ENCODE assay signal across 19 cellular contexts in genomic region chr10:108014902-108015177, GRCh38.
DNase-seq lines count a peak whose midpoint lies in the region; ATAC-seq and TF ChIP-seq lines count a peak whose summit lies in the region.
"Had no signal": no experiment of that assay in that cellular context is flagged by ENCODE, and none has a peak within 500 bp of the region (broad histone marks: within the 10 kb centered on the region; RNA-seq: fewer than 3 reads in every experiment).

No MANE protein-coding gene starts in this region.

- no peak for DNase-seq in smooth muscle cell (lab: John Stamatoyannopoulos, UW; ENCODE audit: unreplicated experiment)
- no peak for DNase-seq in RWPE1 (ENCODE audit: low spot score)
- no peak for DNase-seq in NCI-H187 treated with DMSO at 0.1 percent for 48 hours (lab: John Stamatoyannopoulos, UW)
- DNase-seq in AG08396 (ENCODE audit: low spot score) = no peak
- DNase-seq: activated CD4-positive, CD25-positive, alpha-beta regulatory T cell; activated CD8-positive, alpha-beta memory T cell treated with anti-CD3 and anti-CD28 coated beads, Interleukin-2, amount 50 U/mL, for 48 hours; activated naive CD8-positive, alpha-beta T cell treated with anti-CD3 and anti-CD28 coated beads, Interleukin-2, amount 10 ng/mL, durations not matched to agents 7 days and 5 days; glutamatergic neuron; KG1; NCI-H1436 treated with DMSO at 0.1 percent for 48 hours; NCI-H524 treated with DMSO at 0.1 percent for 48 hours; stimulated activated naive CD8-positive, alpha-beta T cell treated with anti-CD3 and anti-CD28 coated beads, Interleukin-15, amount 100 ng/mL, for 72 hours had no signal

- no peaks in the 10 kb centered on the region for H3K9me3 ChIP-seq in smooth muscle cell (replicated peaks; ENCODE audit: low read depth)
- H3K9me3 ChIP-seq: BLaER1 had no signal

- H3K4me3 ChIP-seq in smooth muscle cell = no peak overlapping the region
- H3K4me3 ChIP-seq: BLaER1, right atrium auricular region had no signal

- H3K4me1 ChIP-seq in smooth muscle cell (ENCODE audit: low read depth) = no peaks in the 10 kb centered on the region
- H3K4me1 ChIP-seq: BLaER1, right atrium auricular region had no signal

- H2AFZ ChIP-seq in smooth muscle cell (ENCODE audit: low read depth) = no peak overlapping the region

- H3K4me2 ChIP-seq in smooth muscle cell = no peak overlapping the region
- H3K4me2 ChIP-seq: BLaER1 had no signal

- CTCF ChIA-PET in RWPE1 (lab: Yijun Ruan, JAX) = no interaction called here

- POLR2A ChIA-PET in RWPE1 (lab: Yijun Ruan, JAX; ENCODE audit: low non-redundant PET) = no interaction called here

- WGBS in smooth muscle cell (ENCODE audit: low lambda C conversion rate) = 85% methylated on average over 1 of the region's 1 CpG

- no peaks in the 10 kb centered on the region for H3K36me3 ChIP-seq in smooth muscle cell (ENCODE audit: low read depth)
- H3K36me3 ChIP-seq: BLaER1, right atrium auricular region had no signal

- no peak overlapping the region for H3K27ac ChIP-seq in smooth muscle cell (ENCODE audit: low read depth)
- H3K27ac ChIP-seq in RWPE1 = no peak overlapping the region
- H3K27ac ChIP-seq: BLaER1, right atrium auricular region had no signal

- H4K20me1 ChIP-seq in smooth muscle cell (ENCODE audit: low read depth) = no peaks in the 10 kb centered on the region
- H4K20me1 ChIP-seq: BLaER1 had no signal

- H3F3A ChIP-seq in smooth muscle cell (ENCODE audit: low read depth) = no peaks in the 10 kb centered on the region

- no peak for TF ChIP-seq CTCF in smooth muscle cell (IDR thresholded peaks at IDR 0.05; ENCODE audit: borderline replicate concordance, insufficient read depth, poor library complexity, severe bottlenecking)
- TF ChIP-seq CTCF in RWPE1 (conservative IDR thresholded peaks at IDR 0.05; ENCODE audit: low read depth) = no peak

- ATAC-seq in GM18858 (IDR thresholded peaks at IDR 0.05; ENCODE audit: unreplicated experiment) = peak; percentile 93
- peak; percentile 81 for ATAC-seq in GM21423 (IDR thresholded peaks at IDR 0.05; ENCODE audit: unreplicated experiment)
- ATAC-seq in HG02943 (IDR thresholded peaks at IDR 0.05; ENCODE audit: low read depth, unreplicated experiment) = peak; percentile 75
- peak; percentile 97 for ATAC-seq in HG03565 (IDR thresholded peaks at IDR 0.05; ENCODE audit: unreplicated experiment)
- ATAC-seq: Panc1; stimulated activated naive CD8-positive, alpha-beta T cell treated with anti-CD3 and anti-CD28 coated beads, Interleukin-15, amount 100 ng/mL, for 72 hours had no signal

- no peak overlapping the region for H3K9ac ChIP-seq in smooth muscle cell (ENCODE audit: low read depth)
- H3K9ac ChIP-seq: BLaER1 had no signal

- H3K27me3 ChIP-seq in smooth muscle cell (ENCODE audit: low read depth) = no peaks in the 10 kb centered on the region
- H3K27me3 ChIP-seq: BLaER1, right atrium auricular region had no signal

- no peaks in the 10 kb centered on the region for H3K79me2 ChIP-seq in smooth muscle cell (ENCODE audit: low read depth)
